Comparison of ENCODE assay signal across 1 cellular context in the genomic region with DNA sequence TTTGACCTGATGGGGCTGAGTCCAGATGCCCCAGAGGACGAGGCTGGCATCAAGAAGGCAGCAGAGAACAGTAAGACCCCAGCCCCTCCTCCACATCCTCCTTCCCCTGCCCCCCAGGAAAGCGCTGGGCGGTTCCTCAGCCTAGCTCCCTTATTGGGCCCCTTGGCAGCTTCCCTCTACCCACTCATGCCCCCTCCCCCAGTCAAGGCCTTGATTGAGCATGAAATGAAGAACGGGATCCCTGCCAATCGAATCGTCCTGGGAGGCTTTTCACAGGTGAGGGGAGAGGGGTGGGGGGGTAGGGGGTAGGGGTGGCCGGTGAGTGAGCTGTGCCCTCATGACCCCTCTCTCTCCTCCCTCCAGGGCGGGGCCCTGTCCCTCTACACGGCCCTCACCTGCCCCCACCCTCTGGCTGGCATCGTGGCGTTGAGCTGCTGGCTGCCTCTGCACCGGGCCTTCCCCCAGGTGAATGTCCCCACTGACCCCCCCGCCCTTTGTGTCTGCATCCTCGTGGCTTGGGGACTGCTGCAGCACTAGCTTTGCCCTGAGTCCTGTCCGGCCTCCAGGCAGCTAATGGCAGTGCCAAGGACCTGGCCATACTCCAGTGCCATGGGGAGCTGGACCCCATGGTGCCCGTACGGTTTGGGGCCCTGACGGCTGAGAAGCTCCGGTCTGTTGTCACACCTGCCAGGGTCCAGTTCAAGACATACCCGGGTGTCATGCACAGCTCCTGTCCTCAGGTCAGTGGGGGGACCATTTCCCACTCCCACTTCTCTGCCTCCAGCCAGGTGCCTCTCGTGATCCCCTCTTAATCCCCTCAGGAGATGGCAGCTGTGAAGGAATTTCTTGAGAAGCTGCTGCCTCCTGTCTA.
TF ChIP-seq lines count a peak whose summit lies in the region.

No MANE protein-coding gene starts in this region.

TF ChIP-seq in IMR-90, 13 proteins besides CTCF, POLR2A, EP300 and RAD21:
- TF ChIP-seq FOS (IDR thresholded peaks at IDR 0.05; ENCODE audit: low read depth, low read length) (no peak), RCOR1 (IDR thresholded peaks at IDR 0.05; ENCODE audit: insufficient replicate concordance, low read length) (no peak), RFX5 (IDR thresholded peaks at IDR 0.05; ENCODE audit: low read depth, low read length) (no peak), NFE2L2 (IDR thresholded peaks at IDR 0.05; ENCODE audit: low read depth, low read length) (no peak), SMC3 (IDR thresholded peaks at IDR 0.05; ENCODE audit: low read depth, low read length) (no peak), CEBPB (IDR thresholded peaks at IDR 0.05; ENCODE audit: low read depth, low read length) (no peak), MXI1 (IDR thresholded peaks at IDR 0.05; ENCODE audit: borderline replicate concordance, low read depth, low read length) (no peak), MAZ (IDR thresholded peaks at IDR 0.05; ENCODE audit: borderline replicate concordance, low read depth, low read length) (no peak), BHLHE40 (IDR thresholded peaks at IDR 0.05; ENCODE audit: low read depth, low read length) (no peak), ELK1 (IDR thresholded peaks at IDR 0.05; ENCODE audit: borderline replicate concordance, low read depth, low read length) (no peak), MAFK (IDR thresholded peaks at IDR 0.05; ENCODE audit: low read depth, low read length) (no peak)
- TF ChIP-seq, protein P1, sequence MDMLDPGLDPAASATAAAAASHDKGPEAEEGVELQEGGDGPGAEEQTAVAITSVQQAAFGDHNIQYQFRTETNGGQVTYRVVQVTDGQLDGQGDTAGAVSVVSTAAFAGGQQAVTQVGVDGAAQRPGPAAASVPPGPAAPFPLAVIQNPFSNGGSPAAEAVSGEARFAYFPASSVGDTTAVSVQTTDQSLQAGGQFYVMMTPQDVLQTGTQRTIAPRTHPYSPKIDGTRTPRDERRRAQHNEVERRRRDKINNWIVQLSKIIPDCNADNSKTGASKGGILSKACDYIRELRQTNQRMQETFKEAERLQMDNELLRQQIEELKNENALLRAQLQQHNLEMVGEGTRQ (IDR thresholded peaks at IDR 0.05; ENCODE audit: low read depth, low read length): no peak
TF ChIP-seq in IMR-90: peak in this region for 0.
